ENCODE assay signal across 8 cellular contexts in the genomic region with DNA sequence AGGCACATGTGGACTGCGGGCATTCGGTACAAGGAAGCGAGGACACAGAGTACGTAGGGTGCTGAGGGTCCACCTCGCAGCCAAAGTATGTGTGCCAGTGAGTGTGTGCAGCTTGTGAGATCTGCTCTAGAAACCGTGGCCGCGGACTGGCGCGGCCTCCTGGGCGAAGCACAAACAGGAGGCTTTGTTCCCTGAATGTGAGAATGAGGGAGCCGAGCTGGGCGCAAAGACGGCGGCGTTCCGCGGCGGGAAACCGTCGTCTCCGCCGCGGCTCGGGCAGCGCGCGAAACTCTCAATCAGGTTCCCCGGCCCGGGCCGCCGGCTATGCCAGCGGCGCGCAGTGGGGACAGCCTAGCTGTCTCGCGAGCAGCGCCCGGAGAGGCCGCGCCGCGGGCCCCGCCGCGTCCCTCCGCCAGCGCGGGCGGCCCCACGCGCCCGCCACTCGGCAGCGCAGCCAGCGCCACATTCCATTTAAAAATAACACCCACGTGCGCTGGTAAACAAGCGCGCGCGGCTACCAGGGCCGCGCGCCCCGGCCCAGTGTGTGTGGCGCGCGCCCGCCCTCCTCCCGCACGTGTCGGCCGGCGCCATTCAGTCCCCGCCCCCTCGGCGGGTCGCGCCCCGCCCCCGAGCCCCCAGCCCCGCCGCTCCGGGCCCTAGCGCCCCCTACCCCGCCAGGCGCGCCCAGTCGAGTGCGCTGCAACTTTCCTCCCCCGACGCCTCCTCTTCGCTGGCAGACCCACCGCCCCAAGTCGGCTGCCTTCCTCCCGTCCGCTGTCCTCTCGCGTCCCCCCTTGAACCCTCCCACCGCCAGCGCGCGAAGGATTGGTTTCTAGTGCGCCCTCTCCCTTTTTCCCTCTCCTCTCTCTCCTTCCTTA. TPM values are rescaled to one million over a fixed set of nuclear protein-coding genes. Genes with fewer than 3 reads are reported as not detected.
DNase-seq lines count a peak whose midpoint lies in the region; ATAC-seq, FAIRE-seq and TF ChIP-seq lines count a peak whose summit lies in the region.

No MANE protein-coding gene starts in this region.

- H3K27me3 Mint-ChIP-seq in activated CD4-positive, alpha-beta T cell treated with anti-CD3 and anti-CD28 coated beads, Interleukin-2, amount 10 ng/mL, durations not matched to agents 7 days and 5 days: peaks cover 38% of the 10 kb centered on the region

- CTCF ChIA-PET in AG04450 (lab: Charles Lee): interaction anchor here (0.8 to 1.6 kb wide), 6 partner anchors 14 to 336 kb away, joined by 3 to 6 read pairs (median 4); no protein-coding TSS in a partner anchor
- CTCF ChIA-PET in activated CD4-positive, alpha-beta T cell treated with anti-CD3 and anti-CD28 coated beads, Interleukin-2, amount 10 ng/mL, durations not matched to agents 7 days and 5 days (lab: Charles Lee): interaction anchor here (0.8 to 2.6 kb wide), 5 partner anchors 11 to 538 kb away, joined by 3 to 7 read pairs (median 4); partner anchors contain the start of gene CEP57L1

- TF ChIP-seq CTCF in AG04450 (IDR thresholded peaks at IDR 0.05; ENCODE audit: low read depth, low read length) (no peak), colonic mucosa (IDR thresholded peaks at IDR 0.05) (no peak)

- no peak for FAIRE-seq in H54 (lab: Jason Lieb, UNC)

- H3K27me3 ChIP-seq in AG04450 (ENCODE audit: control insufficient read depth, insufficient read depth, low read length): no peaks in the 10 kb centered on the region
- no peaks in the 10 kb centered on the region for H3K27me3 ChIP-seq in colonic mucosa

- H3K9me3 ChIP-seq in AG04450 (ENCODE audit: control insufficient read depth, insufficient read depth, low read length): peaks cover 3% of the 10 kb centered on the region; the same call in 1 of the 2 replicates
- H3K9me3 ChIP-seq in colonic mucosa: no peaks in the 10 kb centered on the region

- peak overlapping the region; percentile 98 for H3K27ac Mint-ChIP-seq in activated CD4-positive, alpha-beta T cell treated with anti-CD3 and anti-CD28 coated beads, Interleukin-2, amount 10 ng/mL, durations not matched to agents 7 days and 5 days

- intact Hi-C loops in colonic mucosa (cut with DNase I): no loop called here

- H3K36me3 ChIP-seq in colonic mucosa: no peaks in the 10 kb centered on the region

- peak overlapping the region; percentile 95 for H3K4me3 Mint-ChIP-seq in activated CD4-positive, alpha-beta T cell treated with anti-CD3 and anti-CD28 coated beads, Interleukin-2, amount 10 ng/mL, durations not matched to agents 7 days and 5 days

- ATAC-seq in left lobe of liver (peak; percentile 42), GM19351 (IDR thresholded peaks at IDR 0.05; ENCODE audit: unreplicated experiment) (no peak)

- H3K4me3 ChIP-seq in AG04450 (ENCODE audit: low read depth, low read length): peak overlapping the region; percentile 72
- peak overlapping the region; percentile 69 for H3K4me3 ChIP-seq in colonic mucosa

- H3K36me3 Mint-ChIP-seq in activated CD4-positive, alpha-beta T cell treated with anti-CD3 and anti-CD28 coated beads, Interleukin-2, amount 10 ng/mL, durations not matched to agents 7 days and 5 days (ENCODE audit: low read depth): peaks cover 11% of the 10 kb centered on the region

- H3K4me1 ChIP-seq in colonic mucosa: peaks cover 2% of the 10 kb centered on the region

- H3K27ac ChIP-seq in AG04450 (ENCODE audit: low read depth, low read length) (peak overlapping the region; percentile 100), colonic mucosa (peak overlapping the region; percentile 100)

- H3K9ac ChIP-seq in colonic mucosa (ENCODE audit: low read depth in 2 of 2, low read length in 2 of 2): peak overlapping the region; percentile 91 to 98

- H3K9me3 Mint-ChIP-seq in activated CD4-positive, alpha-beta T cell treated with anti-CD3 and anti-CD28 coated beads, Interleukin-2, amount 10 ng/mL, durations not matched to agents 7 days and 5 days: no peaks in the 10 kb centered on the region

- peaks cover 17% of the 10 kb centered on the region for H3K4me1 Mint-ChIP-seq in activated CD4-positive, alpha-beta T cell treated with anti-CD3 and anti-CD28 coated beads, Interleukin-2, amount 10 ng/mL, durations not matched to agents 7 days and 5 days

- POLR2A ChIA-PET in AG04450 (lab: Yijun Ruan, JAX): interaction anchor here (0.6 to 3.2 kb wide), 17 partner anchors 13 to 537 kb away, joined by 3 to 19 read pairs (median 6); partner anchors contain the start of genes ARMC2, CEP57L1 and SESN1
- POLR2A ChIA-PET in activated CD4-positive, alpha-beta T cell treated with anti-CD3 and anti-CD28 coated beads, Interleukin-2, amount 10 ng/mL, durations not matched to agents 7 days and 5 days (lab: Charles Lee): no interaction called here

- no peak for TF ChIP-seq POLR2A in H54 (IDR thresholded peaks at IDR 0.05; ENCODE audit: low read depth, low read length)

- DNase-seq in AG04450 (ENCODE audit: low read depth, low spot score) (no peak), H54 (ENCODE audit: insufficient read length, low spot score) (peak; percentile 38), NCI-H446 treated with DMSO at 0.1 percent for 48 hours (lab: John Stamatoyannopoulos, UW) (peak; percentile 67), colonic mucosa (peak; percentile 69), left lobe of liver (ENCODE audit: low spot score) (peak; percentile 81)
- DNase-seq in activated CD4-positive, alpha-beta T cell treated with anti-CD3 and anti-CD28 coated beads, Interleukin-2, amount 10 ng/mL, durations not matched to agents 7 days and 5 days: peak; percentile 76
- DNase-seq in stimulated activated CD4-positive, alpha-beta T cell treated with anti-CD3 and anti-CD28 coated beads, Interleukin-2, amount 100 ng/mL, for 4 hours (ENCODE audit: low read depth): peak; percentile 74

RNA-seq across cellular contexts. Expression of gene FOXO3, which starts 3.0 kb away (rescaled TPM):
- polyA plus RNA-seq in AG04450 (2011; rRNA removed): 32.7 and 36.7 TPM in 2 replicates
- polyA minus RNA-seq in AG04450 (2011; rRNA and poly(A)+ RNA removed): 136 and 171 TPM in 2 replicates
- 10 to 100 TPM; 11.2 to 12.8 TPM for total RNA-seq in activated CD4-positive, alpha-beta T cell treated with anti-CD3 and anti-CD28 coated beads, Interleukin-2, amount 10 ng/mL, durations not matched to agents 7 days and 5 days
- total RNA-seq in colonic mucosa: 10 to 100 TPM; 33.4 to 61.7 TPM
- 22.6 TPM for total RNA-seq in left lobe of liver
